10 cellular contexts compared by ENCODE assay signal in the genomic region with DNA sequence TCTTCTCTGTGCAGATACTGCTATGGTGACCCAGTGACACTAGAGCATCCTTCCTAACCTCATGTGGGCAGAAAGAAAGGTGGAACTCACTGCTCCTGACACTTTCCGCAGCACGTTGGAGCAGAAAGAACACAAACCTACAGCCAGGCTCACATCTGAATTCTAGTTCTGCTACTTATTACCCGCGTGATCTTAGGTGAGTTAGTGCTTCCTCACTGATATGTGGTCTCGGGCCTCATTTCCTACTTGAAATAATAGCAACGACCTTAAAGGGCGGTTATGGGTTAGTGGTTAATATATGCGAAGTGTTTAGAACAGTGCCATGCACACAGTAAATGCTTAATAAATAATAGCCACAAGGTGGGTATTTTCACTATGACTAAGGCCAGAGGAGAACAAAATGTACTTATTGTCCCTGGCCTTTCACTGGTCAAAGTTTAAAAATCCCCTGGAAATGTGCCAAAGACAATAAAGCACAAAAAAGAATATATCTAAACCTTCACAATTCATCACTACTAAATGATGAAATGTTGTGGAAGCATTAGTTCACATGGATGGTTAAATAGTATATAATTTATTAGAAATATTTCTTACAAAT.
A peak's percentile ranks its signal among the peaks of the same experiment; 100 is the strongest.
DNase-seq lines count a peak whose midpoint lies in the region; ATAC-seq, FAIRE-seq and TF ChIP-seq lines count a peak whose summit lies in the region.
"Had no signal": no experiment of that assay in that cellular context is flagged by ENCODE, and none has a peak within 500 bp of the region (broad histone marks: within the 10 kb centered on the region; RNA-seq: fewer than 3 reads in every experiment).

No MANE protein-coding gene starts in this region.

- no peaks in the 10 kb centered on the region for H3K27me3 Mint-ChIP-seq in chondrocyte (ENCODE audit: low read depth)

- DNase-seq in GM12891 (ENCODE audit: insufficient read length, low spot score) (no peak), fibroblast of pulmonary artery (ENCODE audit: low read depth) (peak; percentile 69), NCI-H69 (lab: John Stamatoyannopoulos, UW) (no peak), chondrocyte (ENCODE audit: low spot score) (no peak), NCI-H510A treated with DMSO at 0.1 percent for 48 hours (lab: John Stamatoyannopoulos, UW) (no peak), activated gamma-delta T cell (lab: John Stamatoyannopoulos, UW) (no peak)
- DNase-seq: effector CD4-positive, alpha-beta T cell had no signal

- ATAC-seq in GM21367 (IDR thresholded peaks at IDR 0.05; ENCODE audit: unreplicated experiment) (peak; percentile 43), HG03354 (IDR thresholded peaks at IDR 0.05; ENCODE audit: poor library complexity, severe bottlenecking, unreplicated experiment) (peak; percentile 88)

- no peaks in the 10 kb centered on the region for H3K36me3 Mint-ChIP-seq in chondrocyte (ENCODE audit: low read depth)

- TF ChIP-seq CTCF in fibroblast of pulmonary artery (IDR thresholded peaks at IDR 0.05; ENCODE audit: low read length, missing control alignments) = no peak
- TF ChIP-seq CTCF in chondrocyte (IDR thresholded peaks at IDR 0.05) = no peak

- H3K27ac Mint-ChIP-seq in chondrocyte (ENCODE audit: unreplicated experiment) = no peak overlapping the region

- no peak for TF ChIP-seq POLR2A in GM12891 (IDR thresholded peaks at IDR 0.05; ENCODE audit: low read depth, low read length)

- peak; percentile 40 for FAIRE-seq in GM12891 (lab: Jason Lieb, UNC)

- peaks cover 35% of the 10 kb centered on the region for H3K4me1 Mint-ChIP-seq in chondrocyte (ENCODE audit: low read depth)

- H3K4me3 Mint-ChIP-seq in chondrocyte (ENCODE audit: unreplicated experiment) = no peak overlapping the region

- H3K9me3 Mint-ChIP-seq in chondrocyte (ENCODE audit: low read depth) = no peaks in the 10 kb centered on the region

- no peak overlapping the region for H3K4me3 ChIP-seq in fibroblast of pulmonary artery (replicated peaks; ENCODE audit: low read depth, low read length)
- H3K4me3 ChIP-seq: HAP-1 had no signal

TF ChIP-seq in GM12891, 5 proteins besides CTCF, POLR2A, EP300 and RAD21:
- TF ChIP-seq TAF1 (IDR thresholded peaks at IDR 0.05; ENCODE audit: low read depth, low read length) (no peak), POU2F2 (IDR thresholded peaks at IDR 0.05; ENCODE audit: low read depth, low read length) (no peak), SPI1 (IDR thresholded peaks at IDR 0.05; ENCODE audit: low read depth, low read length) (no peak)
